1 cellular context compared by ENCODE assay signal in the genomic region with DNA sequence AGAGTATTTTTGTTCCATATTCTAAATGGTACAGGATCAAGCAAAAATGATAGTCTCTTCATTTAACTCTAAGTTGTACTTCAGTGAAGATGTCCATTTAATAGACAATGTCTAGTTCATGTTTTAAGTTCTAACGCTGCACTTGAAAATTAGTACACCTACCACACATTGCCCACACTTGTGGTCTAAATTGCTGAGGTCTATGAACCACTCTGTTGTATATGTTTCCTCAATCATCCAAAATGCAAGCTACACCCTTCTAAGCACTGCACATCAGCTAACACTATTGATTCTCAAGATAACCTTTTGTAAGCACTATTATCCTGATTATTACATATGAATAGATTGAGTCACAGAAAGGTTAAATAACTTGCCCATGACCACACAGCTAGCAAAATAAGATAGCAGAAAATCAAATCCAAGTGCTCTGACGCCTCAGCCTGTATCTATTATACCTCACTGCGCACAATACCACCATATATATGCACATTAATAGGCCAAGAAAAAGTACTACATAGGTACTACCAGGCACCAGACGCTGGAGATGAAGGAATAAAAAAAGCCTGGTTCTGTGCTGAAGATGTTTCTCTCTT.
TF ChIP-seq lines count a peak whose summit lies in the region.

No MANE protein-coding gene starts in this region.

TF ChIP-seq in GM23338, 12 proteins besides CTCF, POLR2A, EP300 and RAD21 (continued from another document):
- no peak for TF ChIP-seq REST (IDR thresholded peaks at IDR 0.05; ENCODE audit: unreplicated experiment)
- no peak for TF ChIP-seq ZNF462 (CRISPR knock-in tag; IDR thresholded peaks at IDR 0.05)
- TF ChIP-seq STAT1 (IDR thresholded peaks at IDR 0.05; ENCODE audit: unreplicated experiment): no peak
- no peak for TF ChIP-seq ZNF114 (CRISPR knock-in tag; IDR thresholded peaks at IDR 0.05)
- no peak for TF ChIP-seq NANOG (IDR thresholded peaks at IDR 0.05; ENCODE audit: borderline replicate concordance)
- no peak for TF ChIP-seq EZH2 (IDR thresholded peaks at IDR 0.05; ENCODE audit: low read depth, unreplicated experiment)
- TF ChIP-seq ZNF331 (CRISPR knock-in tag; IDR thresholded peaks at IDR 0.05; ENCODE audit: low read depth): no peak
- no peak for TF ChIP-seq JUNB (IDR thresholded peaks at IDR 0.05; ENCODE audit: unreplicated experiment)
- no peak for TF ChIP-seq CREB1 (CRISPR knock-in tag; IDR thresholded peaks at IDR 0.05; ENCODE audit: low read depth)
